In the genomic region with DNA sequence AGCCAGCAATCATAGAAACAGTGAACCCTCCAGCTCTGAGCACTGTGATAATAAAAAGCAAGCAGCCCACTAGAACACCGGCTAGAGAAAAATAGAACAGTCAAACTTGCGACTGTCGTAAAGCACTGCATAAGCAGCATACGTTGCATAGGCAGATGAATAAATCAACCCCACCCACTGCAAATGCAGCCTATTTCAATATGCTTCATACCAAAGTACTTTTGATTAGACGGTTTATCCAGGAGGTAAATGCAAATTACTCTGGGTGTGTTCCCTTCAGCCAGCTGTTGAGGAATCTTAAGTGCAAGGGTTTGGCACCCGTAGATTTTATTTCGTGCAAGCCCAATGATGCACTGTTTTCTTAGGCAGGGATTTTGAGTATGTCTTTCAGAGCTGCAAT, we compare ENCODE assay signal across 21 cellular contexts. TPM values are rescaled to one million over a fixed set of nuclear protein-coding genes. Genes with fewer than 3 reads are reported as not detected.
"Had no signal": no experiment of that assay in that cellular context is flagged by ENCODE, and none has a peak within 500 bp of the region (broad histone marks: within the 10 kb centered on the region; RNA-seq: fewer than 3 reads in every experiment).

No MANE protein-coding gene starts in this region.

- H3K36me3 ChIP-seq: thyroid gland, upper lobe of right lung had no signal

- ATAC-seq: activated CD8-positive, alpha-beta T cell treated with anti-CD3 and anti-CD28 coated beads, Interleukin-2, amount 10 ng/mL, durations not matched to agents 7 days and 5 days; activated naive CD4-positive, alpha-beta T cell treated with anti-CD3 and anti-CD28 coated beads, Interleukin-2, amount 50 U/mL, for 72 hours; esophagus mucosa; naive thymus-derived CD8-positive, alpha-beta T cell; stimulated activated naive CD8-positive, alpha-beta T cell treated with anti-CD3 and anti-CD28 coated beads, Interleukin-15, Interleukin-2, amounts not matched to agents 100 U/mL and 50 U/mL, for 24 hours; upper lobe of right lung had no signal

- H3K4me1 ChIP-seq: upper lobe of right lung had no signal

- H3K9me3 ChIP-seq: thyroid gland, upper lobe of right lung had no signal

- DNase-seq: activated CD4-positive, alpha-beta T cell treated with anti-CD3 and anti-CD28 coated beads for 1 hour; activated CD4-positive, alpha-beta T cell treated with anti-CD3 and anti-CD28 coated beads, Interleukin-2, amount 50 U/mL, for 1 hour; activated CD8-positive, alpha-beta T cell treated with anti-CD3 and anti-CD28 coated beads, Interleukin-2, amount 10 ng/mL, durations not matched to agents 7 days and 5 days; activated gamma-delta T cell; aorta; central memory CD4-positive, alpha-beta T cell; effector memory CD4-positive, alpha-beta T cell; naive thymus-derived CD8-positive, alpha-beta T cell; stimulated activated CD4-positive, alpha-beta T cell treated with anti-CD3 and anti-CD28 coated beads, Interleukin-12 subunit alpha, Interleukin-12 subunit beta, amount 100 ng/mL, for 4 hours; stimulated activated CD4-positive, alpha-beta T cell treated with anti-CD3 and anti-CD28 coated beads, Interleukin-4, amount 100 ng/mL, for 4 hours; stimulated activated naive CD8-positive, alpha-beta T cell treated with anti-CD3 and anti-CD28 coated beads, Interleukin-15, Interleukin-2, amounts not matched to agents 100 U/mL and 50 U/mL, for 24 hours; T-helper 9 cell; thyroid gland; upper lobe of right lung had no signal

- H3K4me3 ChIP-seq: thyroid gland, upper lobe of right lung had no signal

- FAIRE-seq: frontal cortex, islet of Langerhans had no signal

- H3K27me3 ChIP-seq: thyroid gland, upper lobe of right lung had no signal

- H3K27ac ChIP-seq: thyroid gland, upper lobe of right lung had no signal

RNA-seq across cellular contexts. Expression of gene ANKRD18A, which starts 32.1 kb away (rescaled TPM):
- total RNA-seq: dermis microvascular lymphatic vessel endothelial cell, lung microvascular endothelial cell, osteoblast had no signal
- polyA plus RNA-seq: aorta had no signal
